ENCODE assay signal across 8 cellular contexts in the genomic region with DNA sequence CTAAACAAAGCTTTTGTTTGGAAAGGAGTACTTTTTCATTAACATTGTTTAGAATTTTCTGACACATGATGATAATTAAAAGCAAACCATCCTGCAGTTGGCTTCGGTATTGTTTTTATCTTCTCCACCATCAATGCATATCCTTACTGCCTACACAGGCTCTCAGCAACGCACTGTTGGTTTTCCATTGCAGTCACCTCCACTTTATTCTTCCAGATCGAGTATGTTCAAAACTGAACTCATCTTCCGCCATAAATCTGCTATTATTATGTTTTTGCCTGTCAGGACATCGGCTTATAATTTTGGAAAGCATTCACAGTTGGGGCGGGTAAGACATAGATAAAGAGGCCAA. TPM values are rescaled to one million over a fixed set of nuclear protein-coding genes. Genes with fewer than 3 reads are reported as not detected.
DNase-seq lines count a peak whose midpoint lies in the region; ATAC-seq and TF ChIP-seq lines count a peak whose summit lies in the region.

No MANE protein-coding gene starts in this region.

- peak overlapping the region; percentile 90 to 96 (median 93) for H3K27ac Mint-ChIP-seq in CD4-positive, CD25-positive, alpha-beta regulatory T cell
- H3K27ac Mint-ChIP-seq in central memory CD8-positive, alpha-beta T cell (ENCODE audit: low read depth): peak overlapping the region; percentile 93
- peak overlapping the region; percentile 93 to 94 for H3K27ac Mint-ChIP-seq in natural killer cell

- TF ChIP-seq CTCF in natural killer cell (IDR thresholded peaks at IDR 0.05): no peak

- H3K4me3 ChIP-seq in CD4-positive, CD25-positive, alpha-beta regulatory T cell (ENCODE audit: low read depth, low read length): peak overlapping the region; percentile 81

- peak overlapping the region; percentile 89 to 99 (median 93) for H3K4me3 Mint-ChIP-seq in CD4-positive, CD25-positive, alpha-beta regulatory T cell
- peak overlapping the region; percentile 95 for H3K4me3 Mint-ChIP-seq in central memory CD8-positive, alpha-beta T cell
- peak overlapping the region; percentile 93 for H3K4me3 Mint-ChIP-seq in natural killer cell

- peaks cover 0 to 31% (median 21%) of the 10 kb centered on the region in 4 donors for H3K4me1 Mint-ChIP-seq in CD4-positive, CD25-positive, alpha-beta regulatory T cell
- H3K4me1 Mint-ChIP-seq in central memory CD8-positive, alpha-beta T cell: peaks cover 9% of the 10 kb centered on the region
- peaks cover 11 to 14% of the 10 kb centered on the region in 2 donors for H3K4me1 Mint-ChIP-seq in natural killer cell

- peaks cover 25% of the 10 kb centered on the region for H3K4me1 ChIP-seq in CD4-positive, CD25-positive, alpha-beta regulatory T cell (ENCODE audit: control insufficient read depth, insufficient read depth, low read length, poor library complexity, severe bottlenecking)

- no peak for ATAC-seq in CD4-positive, CD25-positive, alpha-beta regulatory T cell (ENCODE audit: low read depth in 2 of 2)
- no peak for ATAC-seq in central memory CD8-positive, alpha-beta T cell (replicated peaks; ENCODE audit: extremely low read depth, poor library complexity, severe bottlenecking)
- ATAC-seq in natural killer cell: no peak

- peaks cover 6% of the 10 kb centered on the region for H3K27me3 Mint-ChIP-seq in CD4-positive, CD25-positive, alpha-beta regulatory T cell
- no peaks in the 10 kb centered on the region for H3K27me3 Mint-ChIP-seq in central memory CD8-positive, alpha-beta T cell
- no peaks in the 10 kb centered on the region for H3K27me3 Mint-ChIP-seq in natural killer cell (ENCODE audit: low read depth in 2 of 2)

- H3K27me3 ChIP-seq in CD4-positive, CD25-positive, alpha-beta regulatory T cell (ENCODE audit: control insufficient read depth, insufficient read depth, low read length): no peaks in the 10 kb centered on the region

- H3K9me3 Mint-ChIP-seq in CD4-positive, CD25-positive, alpha-beta regulatory T cell: peaks cover 0 to 4% (median 0%) of the 10 kb centered on the region in 7 donors
- no peaks in the 10 kb centered on the region for H3K9me3 Mint-ChIP-seq in central memory CD8-positive, alpha-beta T cell
- H3K9me3 Mint-ChIP-seq in natural killer cell: no peaks in the 10 kb centered on the region

- H3K36me3 Mint-ChIP-seq in CD4-positive, CD25-positive, alpha-beta regulatory T cell: no peaks in the 10 kb centered on the region
- H3K36me3 Mint-ChIP-seq in central memory CD8-positive, alpha-beta T cell (ENCODE audit: insufficient read depth): peaks cover 19% of the 10 kb centered on the region
- H3K36me3 Mint-ChIP-seq in natural killer cell: no peaks in the 10 kb centered on the region

- H3K9me3 ChIP-seq in CD4-positive, CD25-positive, alpha-beta regulatory T cell (ENCODE audit: control insufficient read depth in 2 of 2, low read length in 2 of 2): peaks cover 0 to 4% of the 10 kb centered on the region in 2 experiments
- H3K9me3 ChIP-seq in KOPT-K1 (ENCODE audit: insufficient read depth, low read length, poor library complexity, severe bottlenecking): peaks cover 8% of the 10 kb centered on the region

- intact Hi-C loops in natural killer cell (cut with micrococcal nuclease): loop anchor here (1.0 to 5.0 kb wide), 2 partner anchors 75 to 300 kb away; a partner anchor contains a TSS

- no peak for DNase-seq in CD4-positive, CD25-positive, alpha-beta regulatory T cell
- DNase-seq in central memory CD8-positive, alpha-beta T cell (ENCODE audit: low spot score in 2 of 2): no peak
- no peak for DNase-seq in natural killer cell
- no peak for DNase-seq in HuH-7 (ENCODE audit: low spot score)
- no peak for DNase-seq in T1000 (lab: John Stamatoyannopoulos, UW)
- DNase-seq in mesenteric fat pad (ENCODE audit: low spot score): no peak
- no peak for DNase-seq in G401 (ENCODE audit: low spot score)

- in situ Hi-C loops in G401 (cut with HindIII; ENCODE audit: low sequenced_read_pairs): no loop called here

- peak overlapping the region; percentile 93 for H3K27ac ChIP-seq in CD4-positive, CD25-positive, alpha-beta regulatory T cell (ENCODE audit: insufficient read depth, low read length, poor library complexity, severe bottlenecking)
- H3K27ac ChIP-seq in KOPT-K1 (ENCODE audit: low read depth, low read length, poor library complexity, severe bottlenecking): peak overlapping the region; percentile 79

- H3K36me3 ChIP-seq in CD4-positive, CD25-positive, alpha-beta regulatory T cell (ENCODE audit: control insufficient read depth, insufficient read depth, low read length): peaks cover 5% of the 10 kb centered on the region
- H3K36me3 ChIP-seq in KOPT-K1 (ENCODE audit: insufficient read depth, low read length): peaks cover 14% of the 10 kb centered on the region; the same call in 1 of the 2 replicates

RNA-seq across cellular contexts. Expression of a gene that starts 0.6 kb away (rescaled TPM):
- total RNA-seq in CD4-positive, CD25-positive, alpha-beta regulatory T cell: 67.5 TPM
- 1 to 10 TPM; 6.2 to 9.8 (median 6.8) TPM for polyA plus RNA-seq in CD4-positive, CD25-positive, alpha-beta regulatory T cell
- 10 to 100 TPM; 77.0 to 98.7 (median 78.0) TPM for total RNA-seq in natural killer cell
- total RNA-seq in mesenteric fat pad: 38.2 TPM
- 37.0 and 37.7 TPM in 2 replicates for total RNA-seq in G401 (2014; rRNA removed; shearing (Covaris generic))
